8 cellular contexts compared by ENCODE assay signal in genomic region chr9:69758981-69759477, GRCh38. TPM values are rescaled to one million over a fixed set of nuclear protein-coding genes. Genes with fewer than 3 reads are reported as not detected.
DNase-seq lines count a peak whose midpoint lies in the region; ATAC-seq, FAIRE-seq and TF ChIP-seq lines count a peak whose summit lies in the region.

No MANE protein-coding gene starts in this region.

- ATAC-seq in GM18502 (IDR thresholded peaks at IDR 0.05; ENCODE audit: poor library complexity, unreplicated experiment) (peak; percentile 2), HG02884 (IDR thresholded peaks at IDR 0.05; ENCODE audit: unreplicated experiment) (peak; percentile 1), pancreas (peak in 2 of 4 donors; percentile 5 to 9), HG02852 (IDR thresholded peaks at IDR 0.05; ENCODE audit: unreplicated experiment) (no peak)

- peak overlapping the region; percentile 68 to 83 (median 78) for H3K4me3 ChIP-seq in pancreas

- no peak for FAIRE-seq in pancreas (lab: Jason Lieb, UNC)

- no peak for TF ChIP-seq CTCF in pancreas (IDR thresholded peaks at IDR 0.05)
- TF ChIP-seq CTCF in GM20000 (IDR thresholded peaks at IDR 0.05; ENCODE audit: extremely low read depth, missing control alignments) = no peak

- peak overlapping the region; percentile 81 to 98 (median 93) for H3K27ac ChIP-seq in pancreas

- WGBS in pancreas, 2 donors = 0 to 1% methylated on average over 8 of the region's 8 CpGs

- peaks cover 0 to 13% (median 0%) of the 10 kb centered on the region in 3 donors for H3K4me1 ChIP-seq in pancreas

- no peaks in the 10 kb centered on the region for H3K36me3 ChIP-seq in pancreas

- intact Hi-C loops in pancreas (cut with DNase I) = no loop called here

- H3K27me3 ChIP-seq in pancreas = no peaks in the 10 kb centered on the region

- peak; percentile 23 for DNase-seq in SW480 (ENCODE audit: low spot score)
- DNase-seq in fibroblast of peridontal ligament (ENCODE audit: extremely low read depth) = peak; percentile 37
- DNase-seq in pancreas = no peak
- DNase-seq in GM20000 (ENCODE audit: low spot score) = no peak
- DNase-seq in GM03348 (ENCODE audit: low spot score) = no peak

- no peaks in the 10 kb centered on the region for H3K9me3 ChIP-seq in pancreas

RNA-seq across cellular contexts. Expression of gene PTAR1, which starts 0.8 kb away (rescaled TPM):
- total RNA-seq in pancreas = 10 to 100 TPM; 21.5 to 32.5 (median 21.9) TPM
- 1 to 10 TPM; 6.2 to 9.5 TPM for polyA plus RNA-seq in pancreas

Comparison
In these comparisons a context has a peak if more than half of its experiments do, and no peak if none do; other contexts are left out.
1. DNase-seq: peak in SW480 (single experiment) and fibroblast of peridontal ligament (single experiment); none in pancreas (0 of 6), GM20000 (single experiment) and GM03348 (single experiment).